18 cellular contexts compared by ENCODE assay signal in genomic region chr1:110587906-110588305, GRCh38. TPM values are rescaled to one million over a fixed set of nuclear protein-coding genes. Genes with fewer than 3 reads are reported as not detected.
DNase-seq lines count a peak whose midpoint lies in the region; ATAC-seq and TF ChIP-seq lines count a peak whose summit lies in the region.
"Had no signal": no experiment of that assay in that cellular context is flagged by ENCODE, and none has a peak within 500 bp of the region (broad histone marks: within the 10 kb centered on the region; RNA-seq: fewer than 3 reads in every experiment).

No MANE protein-coding gene starts in this region.

- intact Hi-C loops in cardiac septum (cut with DNase I) (no loop called here), left ventricle myocardium superior (cut with micrococcal nuclease) (no loop called here), testis (cut with DNase I; ENCODE audit: low total_unique reads) (no loop called here)

- no peaks in the 10 kb centered on the region for H3K36me3 ChIP-seq in testis (ENCODE audit: low read depth, missing control alignments)
- H3K36me3 ChIP-seq: BLaER1 treated with 17β-estradiol and CSF1 and Interleukin-3, amounts not matched to agents 10 nM and 100 nM had no signal

- peak overlapping the region; percentile 15 to 57 for H3K27ac ChIP-seq in testis
- H3K27ac ChIP-seq: 22Rv1; A549; BLaER1 treated with 17β-estradiol and CSF1 and Interleukin-3, amounts not matched to agents 10 nM and 100 nM; C4-2B had no signal

- H3K4me3 ChIP-seq in testis, result no peak overlapping the region
- H3K4me3 ChIP-seq: A549; BLaER1 treated with 17β-estradiol and CSF1 and Interleukin-3, amounts not matched to agents 10 nM and 100 nM had no signal

- no peaks in the 10 kb centered on the region for H3K27me3 ChIP-seq in testis
- H3K27me3 ChIP-seq: BLaER1 treated with 17β-estradiol and CSF1 and Interleukin-3, amounts not matched to agents 10 nM and 100 nM had no signal

- TF ChIP-seq CTCF in testis (IDR thresholded peaks at IDR 0.05), result no peak

- no peak for TF ChIP-seq POLR2A in testis (IDR thresholded peaks at IDR 0.05)

- peaks cover 3% of the 10 kb centered on the region for H3K4me1 ChIP-seq in testis
- H3K4me1 ChIP-seq: A549; BLaER1 treated with 17β-estradiol and CSF1 and Interleukin-3, amounts not matched to agents 10 nM and 100 nM; Caco-2 had no signal

- H3K9me3 ChIP-seq in testis, result no peaks in the 10 kb centered on the region
- H3K9me3 ChIP-seq: A549; BLaER1 treated with 17β-estradiol and CSF1 and Interleukin-3, amounts not matched to agents 10 nM and 100 nM; Caco-2 had no signal

- ATAC-seq in left ventricle myocardium superior (no peak), HG02678 (IDR thresholded peaks at IDR 0.05; ENCODE audit: unreplicated experiment) (no peak)
- ATAC-seq: A549; CD8-positive, alpha-beta T cell had no signal

- WGBS in testis, 2 donors, result 81 to 83% methylated on average over 4 of the region's 4 CpGs

- DNase-seq in cardiac septum (ENCODE audit: low spot score) (peak; percentile 27), left ventricle myocardium superior (no peak), testis (no peak), SK-N-DZ (ENCODE audit: low spot score) (no peak)
- DNase-seq: AML-193; Caco-2; Calu3; CD4-positive, alpha-beta T cell; CD8-positive, alpha-beta T cell; DMS79 treated with DMSO at 0.1 percent for 48 hours; GF-D8 had no signal

RNA-seq across cellular contexts. Expression of gene KCNA2, which starts 18.3 kb away (rescaled TPM):
- total RNA-seq in cardiac septum (0.51 TPM), left ventricle myocardium superior (0.64 TPM), testis (1 to 10 TPM; 6.1 TPM)
- polyA plus RNA-seq in testis (ENCODE audit: insufficient read depth, low read depth, low replicate concordance), result 3.7 TPM
- polyA plus RNA-seq in SK-N-DZ (2014; cell fraction: cytosol; rRNA removed), result not detected in 2 replicates
- polyA plus RNA-seq in SK-N-DZ (2014; cell fraction: nucleus; rRNA removed), result 0.12 TPM in 1 of 2 replicates, not detected in the other
- total RNA-seq: A172, Calu3 had no signal
- polyA plus RNA-seq: BJ had no signal
